In genomic region chr14:90560529-90560928, GRCh38 we compare ENCODE assay signal across 20 cellular contexts.
A peak's percentile ranks its signal among the peaks of the same experiment; 100 is the strongest.
DNase-seq lines count a peak whose midpoint lies in the region; ATAC-seq and TF ChIP-seq lines count a peak whose summit lies in the region.
"Had no signal": no experiment of that assay in that cellular context is flagged by ENCODE, and none has a peak within 500 bp of the region (broad histone marks: within the 10 kb centered on the region; RNA-seq: fewer than 3 reads in every experiment).

No MANE protein-coding gene starts in this region.

- DNase-seq in Right ventricle myocardium superior = peak; percentile 13
- DNase-seq in heart left ventricle = no peak
- peak in 6 of 61 donors; percentile 10 to 65 (median 36) for DNase-seq in caudate nucleus (lab: John Stamatoyannopoulos, UW)
- DNase-seq in mesendoderm = no peak
- DNase-seq in tibial artery = no peak
- DNase-seq: AML-193, Calu3, DMS79 treated with DMSO at 0.1 percent for 48 hours, MM.1S, NCI-H446, NCI-H524 treated with DMSO at 0.1 percent for 48 hours, NCI-H82, SIG-M5 had no signal

- no peak overlapping the region for H3K9ac ChIP-seq in mesendoderm (ENCODE audit: low read length)
- H3K9ac ChIP-seq: KMS-11 had no signal

- H2BK5ac ChIP-seq in mesendoderm (ENCODE audit: low read length) = no peak overlapping the region

- no peak overlapping the region for H4K8ac ChIP-seq in mesendoderm (ENCODE audit: low read depth, low read length)

- intact Hi-C loops in Right ventricle myocardium superior (cut with DNase I) (no loop called here), heart left ventricle (cut with DNase I) (no loop called here), tibial artery (cut with DNase I; ENCODE audit: low total_unique reads) (no loop called here)

- no peak for TF ChIP-seq CTCF in heart left ventricle (IDR thresholded peaks at IDR 0.05)
- TF ChIP-seq CTCF in HEK293 (tag by site-specific recombination; IDR thresholded peaks at IDR 0.05) = no peak
- no peak for TF ChIP-seq CTCF in tibial artery (IDR thresholded peaks at IDR 0.05)

- H3K4me2 ChIP-seq in mesendoderm (ENCODE audit: low read length) = no peak overlapping the region
- H3K4me2 ChIP-seq: A549, KMS-11 had no signal

- H3K27me3 ChIP-seq in heart left ventricle (no peaks in the 10 kb centered on the region), mesendoderm (ENCODE audit: insufficient read depth, low read length, poor library complexity) (no peaks in the 10 kb centered on the region), tibial artery (no peaks in the 10 kb centered on the region)

- no peak overlapping the region for H2BK120ac ChIP-seq in mesendoderm (ENCODE audit: low read depth, low read length)

- no peaks in the 10 kb centered on the region for H3K79me2 ChIP-seq in mesendoderm (ENCODE audit: control insufficient read depth, insufficient read depth, low read length)

- no peak overlapping the region for H3K4ac ChIP-seq in mesendoderm (ENCODE audit: low read depth, low read length)

- no peak overlapping the region for H4K5ac ChIP-seq in mesendoderm (ENCODE audit: low read length)

- no peak overlapping the region for H2AK5ac ChIP-seq in mesendoderm (ENCODE audit: low read length)

- H3K4me3 ChIP-seq in heart left ventricle (no peak overlapping the region), HEK293 (ENCODE audit: low read depth, low read length) (no peak overlapping the region), mesendoderm (ENCODE audit: low read length) (no peak overlapping the region), tibial artery (no peak overlapping the region)
- H3K4me3 ChIP-seq: A549, SK-N-MC had no signal

- peaks cover 0 to 11% (median 0%) of the 10 kb centered on the region in 9 donors for H3K36me3 ChIP-seq in heart left ventricle
- no peaks in the 10 kb centered on the region for H3K36me3 ChIP-seq in HEK293 (ENCODE audit: control insufficient read depth in 2 of 2, insufficient read depth in 1 of 2, low read length in 2 of 2)
- H3K36me3 ChIP-seq in mesendoderm (ENCODE audit: control insufficient read depth, insufficient read depth, low read length) = no peaks in the 10 kb centered on the region
- peaks cover 0 to 4% (median 0%) of the 10 kb centered on the region in 3 donors for H3K36me3 ChIP-seq in tibial artery

- WGBS in heart left ventricle, 4 donors = 81 to 88% (median 86%) methylated on average over 4 of the region's 4 CpGs
- no CpG with 5 or more reads among the region's 4 CpGs for WGBS in mesendoderm (ENCODE audit: extremely low coverage, insufficient coverage, low lambda C conversion rate)

- no peak overlapping the region for H3K56ac ChIP-seq in mesendoderm (ENCODE audit: low read length)

- no peak for TF ChIP-seq POLR2A in heart left ventricle (IDR thresholded peaks at IDR 0.05)

- no peak for ATAC-seq in Right ventricle myocardium superior (ENCODE audit: poor library complexity)
- no peak for ATAC-seq in heart left ventricle
- no peak for ATAC-seq in GM21423 (IDR thresholded peaks at IDR 0.05; ENCODE audit: unreplicated experiment)
- ATAC-seq: A549, Panc1 had no signal

- H3K9me3 ChIP-seq in heart left ventricle (no peaks in the 10 kb centered on the region), HEK293 (ENCODE audit: control insufficient read depth, insufficient read depth, low read depth, low read length) (no peaks in the 10 kb centered on the region), tibial artery (no peaks in the 10 kb centered on the region)
- H3K9me3 ChIP-seq: A549 had no signal

- no peak overlapping the region for H3K18ac ChIP-seq in mesendoderm (ENCODE audit: low read length)

- H3K4me1 ChIP-seq in heart left ventricle (peaks cover 0 to 21% (median 8%) of the 10 kb centered on the region in 12 donors), HEK293 (ENCODE audit: control insufficient read depth, insufficient read depth, low read length) (no peaks in the 10 kb centered on the region), mesendoderm (ENCODE audit: control insufficient read depth, low read depth, low read length) (peaks cover 6% of the 10 kb centered on the region), tibial artery (peaks cover 0 to 11% (median 10%) of the 10 kb centered on the region in 4 donors)
- H3K4me1 ChIP-seq: A549 had no signal

- H2BK15ac ChIP-seq in mesendoderm (replicated peaks; ENCODE audit: low read depth) = no peak overlapping the region

- no peak overlapping the region for H3K27ac ChIP-seq in heart left ventricle
- no peak overlapping the region for H3K27ac ChIP-seq in HEK293 (ENCODE audit: extremely low read depth, low read depth, low read length)
- peak overlapping the region; percentile 2 for H3K27ac ChIP-seq in caudate nucleus (ENCODE audit: low read depth, low read length)
- H3K27ac ChIP-seq in temporal lobe (ENCODE audit: low read depth, low read length) = peak overlapping the region; percentile 66
- no peak overlapping the region for H3K27ac ChIP-seq in mesendoderm (ENCODE audit: low read depth, low read length)
- H3K27ac ChIP-seq in tibial artery = no peak overlapping the region
- H3K27ac ChIP-seq: A549, KMS-11, SK-N-MC had no signal

- no peak overlapping the region for H3K23ac ChIP-seq in mesendoderm (ENCODE audit: low read length)

- CTCF ChIA-PET in HEK293 (lab: Yijun Ruan, JAX) = interaction anchor here (0.6 kb wide), 1 partner anchor 269 kb away, joined by 3 read pairs; no protein-coding TSS in a partner anchor

- H3K79me1 ChIP-seq in mesendoderm (ENCODE audit: low read length) = no peaks in the 10 kb centered on the region

- POLR2A ChIA-PET in HEK293 (lab: Yijun Ruan, JAX) = no interaction called here

TF ChIP-seq in HEK293, 187 proteins besides CTCF, POLR2A, EP300 and RAD21:
- no peak for TF ChIP-seq KLF17 (tag by site-specific recombination; IDR thresholded peaks at IDR 0.05)
- peak; percentile 69 for TF ChIP-seq ZFHX2 (tag by site-specific recombination; conservative IDR thresholded peaks at IDR 0.05)
- TF ChIP-seq EGR2 (tag by site-specific recombination; IDR thresholded peaks at IDR 0.05; ENCODE audit: low read depth) = 0 out of 2 replicates have a peak, but pooled peaks have one; percentile 21
- TF ChIP-seq ZNF335 (tag by site-specific recombination; conservative IDR thresholded peaks at IDR 0.05) = no peak

Comparison
In these comparisons a context has a peak if more than half of its experiments do, and no peak if none do; other contexts are left out.
1. H3K27ac ChIP-seq: peak in caudate nucleus (single experiment) and temporal lobe (single experiment); none in heart left ventricle (0 of 12), HEK293 (single experiment), mesendoderm (single experiment) and tibial artery (0 of 2).